ENCODE assay signal across 16 cellular contexts in the genomic region with DNA sequence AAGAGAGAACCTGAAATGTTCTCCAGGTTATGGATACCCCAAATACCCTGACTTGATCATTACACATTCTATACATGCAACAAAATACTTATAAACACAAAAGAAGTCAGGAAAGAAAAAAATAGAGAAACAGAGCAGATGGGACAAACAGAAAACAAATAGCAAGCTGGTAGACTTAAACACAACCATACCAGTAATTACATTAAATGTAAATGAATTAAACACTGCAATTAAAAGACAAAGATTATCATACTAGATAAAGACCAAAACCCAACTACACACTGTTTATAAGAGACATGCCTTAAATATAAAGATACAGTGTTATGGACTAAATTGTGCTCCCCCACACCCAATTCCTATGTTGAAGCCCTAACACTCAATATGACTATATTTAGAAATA.
A peak's percentile ranks its signal among the peaks of the same experiment; 100 is the strongest.
DNase-seq lines count a peak whose midpoint lies in the region; ATAC-seq and TF ChIP-seq lines count a peak whose summit lies in the region.
"Had no signal": no experiment of that assay in that cellular context is flagged by ENCODE, and none has a peak within 500 bp of the region (broad histone marks: within the 10 kb centered on the region; RNA-seq: fewer than 3 reads in every experiment).

No MANE protein-coding gene starts in this region.

- no peak for DNase-seq in activated T-cell treated with anti-CD3 and anti-CD28 coated beads, Interleukin-2, amount 50 U/mL, for 48 hours
- no peak for DNase-seq in activated T-cell treated with anti-CD3 and anti-CD28 coated beads, Interleukin-2, amount 50 U/mL, for 1 hour
- no peak for DNase-seq in foreskin keratinocyte
- DNase-seq: 8988T; ACHN; BE2C; C1 segment of cervical spinal cord; CD4-positive, alpha-beta memory T cell; CD4-positive, CD25-positive, alpha-beta regulatory T cell; CD8-positive, alpha-beta memory T cell; COR-L47; DMS79 treated with DMSO at 0.1 percent for 48 hours; GF-D8 had no signal

- H3K27me3 ChIP-seq in foreskin keratinocyte: no peaks in the 10 kb centered on the region
- H3K27me3 ChIP-seq: BE2C, BLaER1 had no signal

- no peaks in the 10 kb centered on the region for H3K4me1 ChIP-seq in HEK293 (ENCODE audit: control insufficient read depth, insufficient read depth, low read length)
- H3K4me1 ChIP-seq in foreskin keratinocyte: no peaks in the 10 kb centered on the region
- H3K4me1 ChIP-seq: BE2C, BLaER1 had no signal

- H3K9me3 ChIP-seq in HEK293 (ENCODE audit: control insufficient read depth, insufficient read depth, low read depth, low read length): no peaks in the 10 kb centered on the region

- no peak overlapping the region for H3K4me3 ChIP-seq in HEK293 (ENCODE audit: low read depth, low read length)
- H3K4me3 ChIP-seq: BLaER1 had no signal

- no peak overlapping the region for H3K27ac ChIP-seq in HEK293 (ENCODE audit: extremely low read depth, low read depth, low read length)
- H3K27ac ChIP-seq in VCaP: peak overlapping the region; percentile 10; the same call in 1 of the 2 replicates
- H3K27ac ChIP-seq in foreskin keratinocyte: no peak overlapping the region
- H3K27ac ChIP-seq: BLaER1 had no signal

- H3K36me3 ChIP-seq in HEK293 (ENCODE audit: control insufficient read depth in 2 of 2, insufficient read depth in 1 of 2, low read length in 2 of 2): no peaks in the 10 kb centered on the region
- H3K36me3 ChIP-seq: BE2C had no signal

- CTCF ChIA-PET in HEK293 (lab: Yijun Ruan, JAX): no interaction called here

- ATAC-seq in foreskin keratinocyte: no peak

- POLR2A ChIA-PET in HEK293 (lab: Yijun Ruan, JAX): no interaction called here

- TF ChIP-seq CTCF in HEK293 (tag by site-specific recombination; IDR thresholded peaks at IDR 0.05): no peak
- no peak for TF ChIP-seq CTCF in VCaP (conservative IDR thresholded peaks at IDR 0.05)
- TF ChIP-seq CTCF in foreskin keratinocyte (conservative IDR thresholded peaks at IDR 0.05): no peak

TF ChIP-seq in HEK293, 187 proteins besides CTCF, POLR2A, EP300 and RAD21:
- TF ChIP-seq, protein P1, sequence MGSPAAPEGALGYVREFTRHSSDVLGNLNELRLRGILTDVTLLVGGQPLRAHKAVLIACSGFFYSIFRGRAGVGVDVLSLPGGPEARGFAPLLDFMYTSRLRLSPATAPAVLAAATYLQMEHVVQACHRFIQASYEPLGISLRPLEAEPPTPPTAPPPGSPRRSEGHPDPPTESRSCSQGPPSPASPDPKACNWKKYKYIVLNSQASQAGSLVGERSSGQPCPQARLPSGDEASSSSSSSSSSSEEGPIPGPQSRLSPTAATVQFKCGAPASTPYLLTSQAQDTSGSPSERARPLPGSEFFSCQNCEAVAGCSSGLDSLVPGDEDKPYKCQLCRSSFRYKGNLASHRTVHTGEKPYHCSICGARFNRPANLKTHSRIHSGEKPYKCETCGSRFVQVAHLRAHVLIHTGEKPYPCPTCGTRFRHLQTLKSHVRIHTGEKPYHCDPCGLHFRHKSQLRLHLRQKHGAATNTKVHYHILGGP (tag by site-specific recombination; IDR thresholded peaks at IDR 0.05): no peak
- no peak for TF ChIP-seq REPIN1 (tag by site-specific recombination; IDR thresholded peaks at IDR 0.05; ENCODE audit: low read depth)
- TF ChIP-seq SETDB1 (IDR thresholded peaks at IDR 0.05; ENCODE audit: insufficient read length, low read length): peak; percentile 48
